Comparison of ENCODE assay signal across 2 cellular contexts in genomic region chr11:73269353-73270088, GRCh38.
A peak's percentile ranks its signal among the peaks of the same experiment; 100 is the strongest.
TF ChIP-seq lines count a peak whose summit lies in the region.

No MANE protein-coding gene starts in this region.

TF ChIP-seq in IMR-90, 13 proteins besides CTCF, POLR2A, EP300 and RAD21:
- TF ChIP-seq CEBPB (IDR thresholded peaks at IDR 0.05; ENCODE audit: low read depth, low read length): no peak
- TF ChIP-seq RCOR1 (IDR thresholded peaks at IDR 0.05; ENCODE audit: insufficient replicate concordance, low read length): no peak
- no peak for TF ChIP-seq ELK1 (IDR thresholded peaks at IDR 0.05; ENCODE audit: borderline replicate concordance, low read depth, low read length)
- no peak for TF ChIP-seq MAZ (IDR thresholded peaks at IDR 0.05; ENCODE audit: borderline replicate concordance, low read depth, low read length)
- TF ChIP-seq MXI1 (IDR thresholded peaks at IDR 0.05; ENCODE audit: borderline replicate concordance, low read depth, low read length): no peak
- no peak for TF ChIP-seq CHD1 (IDR thresholded peaks at IDR 0.05; ENCODE audit: low read depth, low read length)
- TF ChIP-seq MAFK (IDR thresholded peaks at IDR 0.05; ENCODE audit: low read depth, low read length): no peak
- TF ChIP-seq USF2 (IDR thresholded peaks at IDR 0.05; ENCODE audit: low read depth, low read length): no peak
- no peak for TF ChIP-seq BHLHE40 (IDR thresholded peaks at IDR 0.05; ENCODE audit: low read depth, low read length)
- TF ChIP-seq SMC3 (IDR thresholded peaks at IDR 0.05; ENCODE audit: low read depth, low read length): no peak
- TF ChIP-seq RFX5 (IDR thresholded peaks at IDR 0.05; ENCODE audit: low read depth, low read length): no peak
- TF ChIP-seq FOS (IDR thresholded peaks at IDR 0.05; ENCODE audit: low read depth, low read length): no peak
- no peak for TF ChIP-seq NFE2L2 (IDR thresholded peaks at IDR 0.05; ENCODE audit: low read depth, low read length)

TF ChIP-seq in H1, 55 proteins besides CTCF, POLR2A, EP300 and RAD21:
- TF ChIP-seq TBP (IDR thresholded peaks at IDR 0.05; ENCODE audit: low read depth, low read length) (no peak), SP1 (IDR thresholded peaks at IDR 0.05; ENCODE audit: low read depth, low read length) (peak; percentile 65; the same call in 1 of the 2 replicates), CBX8 (IDR thresholded peaks at IDR 0.05; ENCODE audit: borderline replicate concordance, low read depth, low read length) (no peak), SIN3A (conservative IDR thresholded peaks at IDR 0.05 in 1 of 2, IDR thresholded peaks at IDR 0.05 in 1 of 2; ENCODE audit: low read depth in 1 of 2, low read length in 2 of 2) (0 out of 4 replicates have a peak, but pooled peaks of 1 of the 2 experiments have one; percentile 40), CHD7 (IDR thresholded peaks at IDR 0.05; ENCODE audit: insufficient replicate concordance, low read length) (no peak)
